ENCODE assay signal across 10 cellular contexts in the genomic region with DNA sequence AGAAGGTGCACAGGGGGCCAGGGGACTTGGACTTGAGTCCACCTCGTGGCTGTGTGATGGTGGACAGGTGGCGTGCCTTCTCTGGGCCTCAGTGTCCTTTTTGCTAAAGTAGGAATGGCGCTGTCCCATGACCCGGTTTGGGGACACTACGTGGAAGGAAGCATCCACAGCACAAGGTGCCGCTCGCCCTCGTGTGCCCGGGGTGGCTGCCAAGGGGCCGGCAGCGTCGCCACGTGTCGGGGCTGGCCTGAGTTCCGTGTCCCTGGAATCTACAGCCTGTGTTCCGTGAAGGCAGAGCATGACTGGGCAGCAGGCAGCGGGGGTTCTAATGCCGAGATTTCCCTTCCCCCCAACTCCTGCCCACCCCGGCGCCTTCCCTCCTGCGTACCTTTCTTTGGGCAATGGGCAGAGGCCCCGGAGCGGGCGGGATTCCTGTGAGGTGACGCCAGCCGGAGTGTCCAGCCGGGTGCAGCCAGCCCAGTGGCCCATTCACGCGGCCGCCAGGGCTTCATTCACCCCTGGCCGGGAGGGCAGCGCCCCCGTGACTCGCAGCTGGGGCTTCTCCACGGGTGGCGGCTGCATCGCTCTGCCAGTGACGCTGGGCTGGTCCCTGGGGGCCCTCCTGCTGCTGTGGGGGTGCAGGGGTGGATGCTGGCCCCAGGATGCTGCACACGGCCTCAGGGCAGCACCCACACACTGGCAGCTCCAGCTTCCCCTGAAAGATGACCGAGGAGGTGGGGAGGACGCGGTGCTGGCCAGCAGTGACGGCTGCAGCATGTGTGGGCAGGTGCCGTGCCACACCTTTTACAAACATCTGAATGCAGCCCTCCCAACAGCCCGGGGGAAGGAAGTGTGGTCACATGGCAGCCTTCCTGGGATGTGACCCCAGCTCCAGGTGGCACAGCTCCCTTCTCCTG. TPM values are rescaled to one million over a fixed set of nuclear protein-coding genes. Genes with fewer than 3 reads are reported as not detected.
DNase-seq lines count a peak whose midpoint lies in the region; ATAC-seq and TF ChIP-seq lines count a peak whose summit lies in the region.
"Had no signal": no experiment of that assay in that cellular context is flagged by ENCODE, and none has a peak within 500 bp of the region (broad histone marks: within the 10 kb centered on the region; RNA-seq: fewer than 3 reads in every experiment).

No MANE protein-coding gene starts in this region.

- no peaks in the 10 kb centered on the region for H3K27me3 ChIP-seq in uterus

- DNase-seq in SIG-M5 treated with dmso at 0.1 percent for 504 hours (lab: John Stamatoyannopoulos, UW; ENCODE audit: unreplicated experiment), result peak; percentile 49
- no peak for DNase-seq in SIG-M5 (lab: John Stamatoyannopoulos, UW)
- peak; percentile 71 for DNase-seq in activated B cell treated with CpG ODN at 0.5 μM for 24 hours
- DNase-seq in left colon, result peak; percentile 56 to 63
- DNase-seq in NCI-H1105 (lab: John Stamatoyannopoulos, UW), result no peak
- no peak for DNase-seq in uterus
- no peak for DNase-seq in T-cell
- DNase-seq: activated naive CD8-positive, alpha-beta T cell treated with anti-CD3 and anti-CD28 coated beads, Interleukin-2, amount 10 ng/mL, durations not matched to agents 7 days and 5 days had no signal

- 71% methylated on average over 45 of the region's 45 CpGs for WGBS in urinary bladder

- intact Hi-C loops in activated B cell treated with CpG ODN at 0.5 μM for 24 hours (cut with micrococcal nuclease) (loop anchor here (2.0 to 10.0 kb wide), 5 partner anchors 97 to 1900 kb away; no protein-coding TSS in a partner anchor), left colon (cut with DNase I, micrococcal nuclease) (no loop called here), uterus (cut with DNase I; ENCODE audit: low total_unique reads) (no loop called here)

- H3K4me3 Mint-ChIP-seq in activated B cell treated with CpG ODN at 0.5 μM for 24 hours, result peak overlapping the region; percentile 80
- no peak overlapping the region for H3K4me3 Mint-ChIP-seq in T-cell
- H3K4me3 Mint-ChIP-seq: activated naive CD8-positive, alpha-beta T cell treated with anti-CD3 and anti-CD28 coated beads, Interleukin-2, amount 10 ng/mL, durations not matched to agents 7 days and 5 days had no signal

- H3K27ac ChIP-seq in urinary bladder (ENCODE audit: low read depth) (peak overlapping the region; percentile 84), uterus (no peak overlapping the region)

- H3K4me3 ChIP-seq in urinary bladder (ENCODE audit: low read depth, low read length) (no peak overlapping the region), uterus (no peak overlapping the region)

- H3K4me1 ChIP-seq in urinary bladder (ENCODE audit: insufficient read depth), result no peaks in the 10 kb centered on the region
- H3K4me1 ChIP-seq in uterus, result no peaks in the 10 kb centered on the region

- H3K36me3 Mint-ChIP-seq in activated B cell treated with CpG ODN at 0.5 μM for 24 hours (ENCODE audit: low read depth) (no peaks in the 10 kb centered on the region), T-cell (no peaks in the 10 kb centered on the region)
- H3K36me3 Mint-ChIP-seq: activated naive CD8-positive, alpha-beta T cell treated with anti-CD3 and anti-CD28 coated beads, Interleukin-2, amount 10 ng/mL, durations not matched to agents 7 days and 5 days had no signal

- H3K36me3 ChIP-seq in urinary bladder (ENCODE audit: insufficient read depth) (no peaks in the 10 kb centered on the region), uterus (no peaks in the 10 kb centered on the region)

- no peaks in the 10 kb centered on the region for H3K9me3 ChIP-seq in uterus

- H3K27ac Mint-ChIP-seq in activated B cell treated with CpG ODN at 0.5 μM for 24 hours (peak overlapping the region; percentile 73), T-cell (no peak overlapping the region)
- H3K27ac Mint-ChIP-seq: activated naive CD8-positive, alpha-beta T cell treated with anti-CD3 and anti-CD28 coated beads, Interleukin-2, amount 10 ng/mL, durations not matched to agents 7 days and 5 days had no signal

- H3K4me1 Mint-ChIP-seq in activated B cell treated with CpG ODN at 0.5 μM for 24 hours (peaks cover 72% of the 10 kb centered on the region), T-cell (peaks cover 0 to 11% (median 1%) of the 10 kb centered on the region in 3 donors)

- CTCF ChIA-PET in activated B cell treated with CpG ODN at 0.5 μM for 24 hours (lab: Charles Lee), result no interaction called here
- CTCF ChIA-PET in T-cell (lab: Charles Lee), result interaction anchor here in 1 of 2 donors (0.7 kb wide), 1 partner anchor 405 kb away, joined by 3 read pairs; no protein-coding TSS in a partner anchor

- H3K27me3 Mint-ChIP-seq in activated B cell treated with CpG ODN at 0.5 μM for 24 hours, result no peaks in the 10 kb centered on the region
- peaks cover 24 to 36% of the 10 kb centered on the region in 2 donors for H3K27me3 Mint-ChIP-seq in T-cell

- TF ChIP-seq POLR2A in uterus (IDR thresholded peaks at IDR 0.05), result no peak

- peak; percentile 67 for ATAC-seq in activated B cell treated with CpG ODN at 0.5 μM for 24 hours (ENCODE audit: low read depth)
- ATAC-seq in left colon, result peak; percentile 73
- no peak for ATAC-seq in T-cell (replicated peaks in 1 of 4)

- H3K9me3 Mint-ChIP-seq in activated B cell treated with CpG ODN at 0.5 μM for 24 hours, result no peaks in the 10 kb centered on the region
- H3K9me3 Mint-ChIP-seq in T-cell, result no peaks in the 10 kb centered on the region
- H3K9me3 Mint-ChIP-seq: activated naive CD8-positive, alpha-beta T cell treated with anti-CD3 and anti-CD28 coated beads, Interleukin-2, amount 10 ng/mL, durations not matched to agents 7 days and 5 days had no signal

- no peak for TF ChIP-seq CTCF in activated B cell treated with CpG ODN at 0.5 μM for 24 hours (IDR thresholded peaks at IDR 0.05)
- no peak for TF ChIP-seq CTCF in uterus (IDR thresholded peaks at IDR 0.05)

- POLR2A ChIA-PET in activated B cell treated with CpG ODN at 0.5 μM for 24 hours (lab: Charles Lee), result interaction anchor here (0.7 to 1.4 kb wide), 3 partner anchors 95 to 409 kb away, joined by 3 to 4 read pairs (median 3); no protein-coding TSS in a partner anchor
- POLR2A ChIA-PET in T-cell (lab: Charles Lee), result no interaction called here

RNA-seq across cellular contexts. Expression of gene DOK7, which starts 21.2 kb away (rescaled TPM):
- total RNA-seq in activated B cell treated with CpG ODN at 0.5 μM for 24 hours, result 2.7 TPM in 2 replicates
- under 1 TPM; 0.24 to 0.70 TPM for total RNA-seq in left colon
- total RNA-seq in urinary bladder, result 2.2 TPM
- 0.96 TPM for polyA plus RNA-seq in urinary bladder
- 1 to 10 TPM in 1 of 4 donors, under 1 TPM in 2, not detected in 1; 0.26 to 3.9 (median 0.85) TPM for total RNA-seq in uterus
- under 1 TPM in 3 of 5 donors, not detected in 2; 0.22 to 0.58 (median 0.36) TPM for total RNA-seq in T-cell
- total RNA-seq: activated naive CD8-positive, alpha-beta T cell treated with anti-CD3 and anti-CD28 coated beads, Interleukin-2, amount 10 ng/mL, durations not matched to agents 7 days and 5 days; T-helper 1 cell treated with Interleukin-12 subunit alpha and Interleukin-12 subunit beta and Interleukin-4 antibody, amounts not matched to agents 30 ng/mL and 1 ng/mL, for 36 hours had no signal

RNA-seq across cellular contexts. Expression of gene HGFAC, which starts 42.5 kb away (rescaled TPM):
- total RNA-seq in activated B cell treated with CpG ODN at 0.5 μM for 24 hours (not detected in 2 replicates), left colon (not detected), urinary bladder (0.48 TPM), uterus (1 to 10 TPM in 1 of 4 donors, under 1 TPM in 1, not detected in 2; 0.28 to 3.1 TPM), T-cell (under 1 TPM in 3 of 5 donors, not detected in 2; 0.33 to 0.73 (median 0.70) TPM)
- polyA plus RNA-seq in urinary bladder, result 0.46 TPM
- total RNA-seq: activated naive CD8-positive, alpha-beta T cell treated with anti-CD3 and anti-CD28 coated beads, Interleukin-2, amount 10 ng/mL, durations not matched to agents 7 days and 5 days; T-helper 1 cell treated with Interleukin-12 subunit alpha and Interleukin-12 subunit beta and Interleukin-4 antibody, amounts not matched to agents 30 ng/mL and 1 ng/mL, for 36 hours had no signal

RNA-seq across cellular contexts. Expression of gene LRPAP1, which starts 47.9 kb away (rescaled TPM):
- total RNA-seq in activated B cell treated with CpG ODN at 0.5 μM for 24 hours (60.9 and 62.9 TPM in 2 replicates), left colon (100 to 1,000 TPM; 146 to 155 TPM), urinary bladder (79.6 TPM), uterus (100 to 1,000 TPM in 3 of 4 donors, 1 to 10 TPM in 1; 8.8 to 260 (median 164) TPM), T-cell (10 to 100 TPM; 81.2 to 88.4 (median 81.9) TPM)
- polyA plus RNA-seq in urinary bladder, result 231 TPM

Comparison
In these comparisons a context has a peak if more than half of its experiments do, and no peak if none do; other contexts are left out.
1. DNase-seq: peak in SIG-M5 treated with dmso at 0.1 percent for 504 hours (single experiment), activated B cell treated with CpG ODN at 0.5 μM for 24 hours (single experiment) and left colon (2 of 2); none in SIG-M5 (single experiment), NCI-H1105 (single experiment), uterus (0 of 2) and T-cell (0 of 34).
2. ATAC-seq: peak in activated B cell treated with CpG ODN at 0.5 μM for 24 hours (single experiment) and left colon (single experiment); none in T-cell (0 of 4).